ENCODE assay signal across 23 cellular contexts in genomic region chrX:128396601-128397000, GRCh38.
DNase-seq lines count a peak whose midpoint lies in the region; ATAC-seq, FAIRE-seq and TF ChIP-seq lines count a peak whose summit lies in the region.
"Had no signal": no experiment of that assay in that cellular context is flagged by ENCODE, and none has a peak within 500 bp of the region (broad histone marks: within the 10 kb centered on the region; RNA-seq: fewer than 3 reads in every experiment).

No MANE protein-coding gene starts in this region.

- TF ChIP-seq POLR2A in transverse colon (IDR thresholded peaks at IDR 0.05): no peak

- WGBS in transverse colon (ENCODE audit: low coverage in 1 of 2), 2 donors: 0 to 27% methylated on average over 2 to 3 of the region's 3 CpGs

- no peaks in the 10 kb centered on the region for H3K27me3 Mint-ChIP-seq in progenitor cell of endocrine pancreas

- ATAC-seq in sciatic nerve: no peak
- ATAC-seq: HCT116 had no signal

- TF ChIP-seq EP300 in transverse colon (IDR thresholded peaks at IDR 0.05; ENCODE audit: low read depth): no peak

- no peaks in the 10 kb centered on the region for H3K36me3 Mint-ChIP-seq in progenitor cell of endocrine pancreas (ENCODE audit: insufficient read depth)
- H3K36me3 Mint-ChIP-seq: CD8-positive, alpha-beta memory T cell had no signal

- H3K4me3 ChIP-seq in kidney epithelial cell (ENCODE audit: low read depth, low read length) (no peak overlapping the region), transverse colon (no peak overlapping the region)
- H3K4me3 ChIP-seq: SJCRH30 had no signal

- no peaks in the 10 kb centered on the region for H3K4me1 Mint-ChIP-seq in progenitor cell of endocrine pancreas (ENCODE audit: low read depth)
- H3K4me1 Mint-ChIP-seq: CD8-positive, alpha-beta memory T cell had no signal

- TF ChIP-seq CTCF in kidney epithelial cell (IDR thresholded peaks at IDR 0.05; ENCODE audit: insufficient read depth, low read length, poor library complexity, severe bottlenecking) (no peak), progenitor cell of endocrine pancreas (IDR thresholded peaks at IDR 0.05; ENCODE audit: unreplicated experiment) (no peak), transverse colon (IDR thresholded peaks at IDR 0.05) (no peak)

- H3K27me3 ChIP-seq in kidney epithelial cell (ENCODE audit: control insufficient read depth, insufficient read depth, low read length) (no peaks in the 10 kb centered on the region), transverse colon (no peaks in the 10 kb centered on the region)
- H3K27me3 ChIP-seq: SJCRH30 had no signal

- no peak for FAIRE-seq in RCC 7860 (lab: Jason Lieb, UNC)
- FAIRE-seq in endometrium (lab: Jason Lieb, UNC): peak; percentile 26
- FAIRE-seq: GM18507, H1, HTR-8/SVneo had no signal

- H3K4me3 Mint-ChIP-seq in progenitor cell of endocrine pancreas (ENCODE audit: low read depth): no peak overlapping the region
- H3K4me3 Mint-ChIP-seq: CD8-positive, alpha-beta memory T cell had no signal

- H3K4me1 ChIP-seq in transverse colon: no peaks in the 10 kb centered on the region
- H3K4me1 ChIP-seq: SJCRH30 had no signal

- no peak overlapping the region for H3K27ac Mint-ChIP-seq in progenitor cell of endocrine pancreas
- H3K27ac Mint-ChIP-seq: CD8-positive, alpha-beta memory T cell had no signal

- H3K27ac ChIP-seq in transverse colon: no peak overlapping the region
- H3K27ac ChIP-seq: C4-2B, SJCRH30 had no signal

- H3K9me3 Mint-ChIP-seq in progenitor cell of endocrine pancreas (ENCODE audit: low read depth): peaks cover 25% of the 10 kb centered on the region

- DNase-seq in RCC 7860 (ENCODE audit: low spot score): peak; percentile 5
- DNase-seq in kidney epithelial cell (ENCODE audit: low read depth): peak; percentile 26
- DNase-seq in progenitor cell of endocrine pancreas (ENCODE audit: low spot score, unreplicated experiment): no peak
- DNase-seq in transverse colon: no peak
- no peak for DNase-seq in sciatic nerve (ENCODE audit: low spot score)
- DNase-seq in NCI-H2196 treated with DMSO at 0.1 percent for 48 hours (lab: John Stamatoyannopoulos, UW; ENCODE audit: unreplicated experiment): no peak
- DNase-seq: CD8-positive, alpha-beta memory T cell; DMS53; GDM1; KG1; NCI-H1092 treated with DMSO at 0.1 percent for 48 hours; NCI-H1436 treated with DMSO at 0.1 percent for 48 hours; NCI-H1930; NCI-H2227 treated with DMSO at 0.1 percent for 48 hours; NCI-H510A; NCI-H748 treated with DMSO at 0.1 percent for 48 hours; SJCRH30 had no signal

- in situ Hi-C loops in transverse colon (cut with MboI; ENCODE audit: low pct_ligation_motif_present in 1 of 4, low pct_unique_long_range_greater_than_20kb in 1 of 4, low sequenced_read_pairs in 3 of 4): no loop called here

- no peaks in the 10 kb centered on the region for H3K36me3 ChIP-seq in kidney epithelial cell (ENCODE audit: control insufficient read depth, insufficient read depth, low read length)
- no peaks in the 10 kb centered on the region for H3K36me3 ChIP-seq in transverse colon
- H3K36me3 ChIP-seq: SJCRH30 had no signal

- H3K9me3 ChIP-seq in transverse colon: no peaks in the 10 kb centered on the region
- H3K9me3 ChIP-seq: SJCRH30 had no signal

- intact Hi-C loops in transverse colon (cut with DNase I; ENCODE audit: low total_unique reads): no loop called here
- intact Hi-C loops in sciatic nerve (cut with DNase I): no loop called here

Comparison
In these comparisons a context has a peak if more than half of its experiments do, and no peak if none do; other contexts are left out.
1. DNase-seq: peak in RCC 7860 (single experiment) and kidney epithelial cell (single experiment); none in progenitor cell of endocrine pancreas (single experiment), transverse colon (single experiment), sciatic nerve (single experiment) and NCI-H2196 treated with DMSO at 0.1 percent for 48 hours (single experiment).